In genomic region chr10:19702215-19702614, GRCh38 we compare ENCODE assay signal across 21 cellular contexts.
DNase-seq lines count a peak whose midpoint lies in the region; ATAC-seq and TF ChIP-seq lines count a peak whose summit lies in the region.
"Had no signal": no experiment of that assay in that cellular context is flagged by ENCODE, and none has a peak within 500 bp of the region (broad histone marks: within the 10 kb centered on the region; RNA-seq: fewer than 3 reads in every experiment).

No MANE protein-coding gene starts in this region.

- no peaks in the 10 kb centered on the region for H3K36me3 ChIP-seq in breast epithelium
- no peaks in the 10 kb centered on the region for H3K36me3 ChIP-seq in left ventricle myocardium inferior

- H3K27ac ChIP-seq in breast epithelium (no peak overlapping the region), coronary artery (no peak overlapping the region), left ventricle myocardium inferior (replicated peaks) (no peak overlapping the region)

- H3K4me1 Mint-ChIP-seq in MCF 10A (ENCODE audit: insufficient read depth, unreplicated experiment) = peaks cover 16% of the 10 kb centered on the region
- no peaks in the 10 kb centered on the region for H3K4me1 Mint-ChIP-seq in effector memory CD8-positive, alpha-beta T cell (ENCODE audit: low read depth in 2 of 2)
- H3K4me1 Mint-ChIP-seq: CD8-positive, alpha-beta memory T cell; natural killer cell had no signal

- no peaks in the 10 kb centered on the region for H3K9me3 ChIP-seq in breast epithelium
- no peaks in the 10 kb centered on the region for H3K9me3 ChIP-seq in left ventricle myocardium inferior (replicated peaks)

- no peak for ATAC-seq in GM19455 (IDR thresholded peaks at IDR 0.05; ENCODE audit: unreplicated experiment)
- ATAC-seq in effector memory CD8-positive, alpha-beta T cell (replicated peaks) = no peak
- ATAC-seq: left ventricle myocardium superior, natural killer cell, right cardiac atrium had no signal

- BruUV-seq in MCF 10A (replicated peaks; lab: Mats Ljungman, UMichigan) = no TSS peak

- peaks cover 5% of the 10 kb centered on the region for H3K9me3 Mint-ChIP-seq in MCF 10A (ENCODE audit: unreplicated experiment)
- H3K9me3 Mint-ChIP-seq in effector memory CD8-positive, alpha-beta T cell = peaks cover 11 to 14% of the 10 kb centered on the region in 2 donors
- H3K9me3 Mint-ChIP-seq: endodermal cell had no signal

- no peaks in the 10 kb centered on the region for H3K27me3 Mint-ChIP-seq in MCF 10A (ENCODE audit: insufficient read depth, unreplicated experiment)
- H3K27me3 Mint-ChIP-seq in effector memory CD8-positive, alpha-beta T cell = no peaks in the 10 kb centered on the region
- H3K27me3 Mint-ChIP-seq: CD8-positive, alpha-beta memory T cell had no signal

- H3K4me1 ChIP-seq in breast epithelium = no peaks in the 10 kb centered on the region
- no peaks in the 10 kb centered on the region for H3K4me1 ChIP-seq in left ventricle myocardium inferior

- no peak overlapping the region for H3K4me3 Mint-ChIP-seq in MCF 10A (ENCODE audit: unreplicated experiment)
- H3K4me3 Mint-ChIP-seq in effector memory CD8-positive, alpha-beta T cell = no peak overlapping the region
- H3K4me3 Mint-ChIP-seq: CD8-positive, alpha-beta memory T cell; endodermal cell; natural killer cell had no signal

- no peaks in the 10 kb centered on the region for H3K36me3 Mint-ChIP-seq in MCF 10A (ENCODE audit: insufficient read depth, unreplicated experiment)
- no peaks in the 10 kb centered on the region for H3K36me3 Mint-ChIP-seq in effector memory CD8-positive, alpha-beta T cell (ENCODE audit: insufficient read depth)
- H3K36me3 Mint-ChIP-seq: CD8-positive, alpha-beta memory T cell; natural killer cell had no signal

- CTCF ChIA-PET in MCF 10A (lab: Yijun Ruan, JAX) = interaction anchor here (0.6 to 0.7 kb wide), 2 partner anchors 243 to 1257 kb away, joined by 3 read pairs; no protein-coding TSS in a partner anchor

- H3K4me3 ChIP-seq in breast epithelium (no peak overlapping the region), fibroblast of the aortic adventitia (ENCODE audit: low read depth, low read length) (no peak overlapping the region), coronary artery (no peak overlapping the region), left ventricle myocardium inferior (no peak overlapping the region)

- H3K27ac Mint-ChIP-seq in MCF 10A (ENCODE audit: low read depth, unreplicated experiment) = peak overlapping the region; percentile 43
- no peak overlapping the region for H3K27ac Mint-ChIP-seq in effector memory CD8-positive, alpha-beta T cell
- H3K27ac Mint-ChIP-seq: CD8-positive, alpha-beta memory T cell; endodermal cell; natural killer cell had no signal

- POLR2A ChIA-PET in MCF 10A (lab: Yijun Ruan, JAX) = interaction anchor here (0.6 to 0.7 kb wide), 2 partner anchors 114 to 851 kb away, joined by 4 read pairs; partner anchors contain the start of gene PLXDC2

- TF ChIP-seq POLR2A in breast epithelium (IDR thresholded peaks at IDR 0.05) = no peak

- intact Hi-C loops in MCF 10A (cut with micrococcal nuclease) (no loop called here), breast epithelium (cut with DNase I; ENCODE audit: low total_unique reads) (no loop called here), left ventricle myocardium inferior (cut with micrococcal nuclease) (no loop called here)

- no peak for TF ChIP-seq CTCF in MCF 10A (IDR thresholded peaks at IDR 0.05; ENCODE audit: unreplicated experiment)
- no peak for TF ChIP-seq CTCF in breast epithelium (IDR thresholded peaks at IDR 0.05)
- TF ChIP-seq CTCF in fibroblast of the aortic adventitia (IDR thresholded peaks at IDR 0.05; ENCODE audit: insufficient read depth, low read length) = no peak
- TF ChIP-seq CTCF in coronary artery (IDR thresholded peaks at IDR 0.05) = no peak
- no peak for TF ChIP-seq CTCF in left ventricle myocardium inferior (IDR thresholded peaks at IDR 0.05; ENCODE audit: borderline replicate concordance)

- H3K27me3 ChIP-seq in breast epithelium = no peaks in the 10 kb centered on the region
- no peaks in the 10 kb centered on the region for H3K27me3 ChIP-seq in left ventricle myocardium inferior (ENCODE audit: low read depth)

- peak; percentile 71 for DNase-seq in MCF 10A (ENCODE audit: unreplicated experiment)
- DNase-seq in breast epithelium (ENCODE audit: low spot score in 2 of 2) = no peak
- DNase-seq in SW480 (ENCODE audit: low spot score) = peak; percentile 46
- DNase-seq in fibroblast of the aortic adventitia (ENCODE audit: low read depth) = peak; percentile 36
- no peak for DNase-seq in coronary artery (ENCODE audit: low spot score)
- no peak for DNase-seq in left ventricle myocardium inferior
- no peak for DNase-seq in effector memory CD8-positive, alpha-beta T cell
- DNase-seq: activated CD4-positive, CD25-positive, alpha-beta regulatory T cell; activated naive CD4-positive, alpha-beta T cell; caudate nucleus; CD8-positive, alpha-beta memory T cell; endodermal cell; hippocampal formation; KBM-7; left ventricle myocardium superior; natural killer cell; NCI-H1694; NCI-H446 treated with DMSO at 0.1 percent for 48 hours; right cardiac atrium; stimulated activated CD4-positive, alpha-beta T cell treated with anti-CD3 and anti-CD28 coated beads, Interleukin-4, amount 100 ng/mL, for 1 hour had no signal

Comparison
In these comparisons a context has a peak if more than half of its experiments do, and no peak if none do; other contexts are left out.
1. DNase-seq: peak in MCF 10A (single experiment), SW480 (single experiment) and fibroblast of the aortic adventitia (single experiment); none in breast epithelium (0 of 2), coronary artery (single experiment), left ventricle myocardium inferior (single experiment) and effector memory CD8-positive, alpha-beta T cell (0 of 3).